In the genomic region with DNA sequence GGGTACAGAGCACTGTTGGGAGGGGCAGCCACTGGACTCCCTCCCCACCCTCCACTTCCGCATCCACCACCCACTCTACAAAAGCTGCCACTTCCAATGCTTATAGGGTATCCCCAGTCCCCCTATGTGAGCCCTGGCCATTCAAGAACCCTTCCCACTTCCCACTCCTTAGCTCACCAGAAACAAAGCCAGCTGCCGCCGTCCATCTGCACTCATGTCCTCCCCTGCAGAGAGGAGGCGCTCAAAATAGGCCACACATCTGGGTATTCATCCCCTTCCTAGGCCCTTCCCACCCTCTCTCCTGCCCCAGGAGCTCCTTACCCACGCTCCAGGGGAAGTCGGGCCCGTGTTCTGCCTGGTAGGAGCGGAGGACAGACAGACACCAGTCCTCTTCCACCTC, we compare ENCODE assay signal across 1 cellular context.
TF ChIP-seq lines count a peak whose summit lies in the region.

No MANE protein-coding gene starts in this region.

TF ChIP-seq in SK-N-SH, 30 proteins besides CTCF, POLR2A, EP300 and RAD21 (continued from another document):
- TF ChIP-seq, protein P1, sequence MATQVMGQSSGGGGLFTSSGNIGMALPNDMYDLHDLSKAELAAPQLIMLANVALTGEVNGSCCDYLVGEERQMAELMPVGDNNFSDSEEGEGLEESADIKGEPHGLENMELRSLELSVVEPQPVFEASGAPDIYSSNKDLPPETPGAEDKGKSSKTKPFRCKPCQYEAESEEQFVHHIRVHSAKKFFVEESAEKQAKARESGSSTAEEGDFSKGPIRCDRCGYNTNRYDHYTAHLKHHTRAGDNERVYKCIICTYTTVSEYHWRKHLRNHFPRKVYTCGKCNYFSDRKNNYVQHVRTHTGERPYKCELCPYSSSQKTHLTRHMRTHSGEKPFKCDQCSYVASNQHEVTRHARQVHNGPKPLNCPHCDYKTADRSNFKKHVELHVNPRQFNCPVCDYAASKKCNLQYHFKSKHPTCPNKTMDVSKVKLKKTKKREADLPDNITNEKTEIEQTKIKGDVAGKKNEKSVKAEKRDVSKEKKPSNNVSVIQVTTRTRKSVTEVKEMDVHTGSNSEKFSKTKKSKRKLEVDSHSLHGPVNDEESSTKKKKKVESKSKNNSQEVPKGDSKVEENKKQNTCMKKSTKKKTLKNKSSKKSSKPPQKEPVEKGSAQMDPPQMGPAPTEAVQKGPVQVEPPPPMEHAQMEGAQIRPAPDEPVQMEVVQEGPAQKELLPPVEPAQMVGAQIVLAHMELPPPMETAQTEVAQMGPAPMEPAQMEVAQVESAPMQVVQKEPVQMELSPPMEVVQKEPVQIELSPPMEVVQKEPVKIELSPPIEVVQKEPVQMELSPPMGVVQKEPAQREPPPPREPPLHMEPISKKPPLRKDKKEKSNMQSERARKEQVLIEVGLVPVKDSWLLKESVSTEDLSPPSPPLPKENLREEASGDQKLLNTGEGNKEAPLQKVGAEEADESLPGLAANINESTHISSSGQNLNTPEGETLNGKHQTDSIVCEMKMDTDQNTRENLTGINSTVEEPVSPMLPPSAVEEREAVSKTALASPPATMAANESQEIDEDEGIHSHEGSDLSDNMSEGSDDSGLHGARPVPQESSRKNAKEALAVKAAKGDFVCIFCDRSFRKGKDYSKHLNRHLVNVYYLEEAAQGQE (IDR thresholded peaks at IDR 0.05; ENCODE audit: low read depth, low read length): no peak
- TF ChIP-seq EZH2phosphoT487 (IDR thresholded peaks at IDR 0.05; ENCODE audit: borderline replicate concordance, low read depth): no peak
- TF ChIP-seq TCF12 (IDR thresholded peaks at IDR 0.05): no peak
- TF ChIP-seq, protein P2, sequence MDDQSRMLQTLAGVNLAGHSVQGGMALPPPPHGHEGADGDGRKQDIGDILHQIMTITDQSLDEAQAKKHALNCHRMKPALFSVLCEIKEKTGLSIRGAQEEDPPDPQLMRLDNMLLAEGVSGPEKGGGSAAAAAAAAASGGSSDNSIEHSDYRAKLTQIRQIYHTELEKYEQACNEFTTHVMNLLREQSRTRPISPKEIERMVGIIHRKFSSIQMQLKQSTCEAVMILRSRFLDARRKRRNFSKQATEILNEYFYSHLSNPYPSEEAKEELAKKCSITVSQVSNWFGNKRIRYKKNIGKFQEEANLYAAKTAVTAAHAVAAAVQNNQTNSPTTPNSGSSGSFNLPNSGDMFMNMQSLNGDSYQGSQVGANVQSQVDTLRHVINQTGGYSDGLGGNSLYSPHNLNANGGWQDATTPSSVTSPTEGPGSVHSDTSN (IDR thresholded peaks at IDR 0.05): no peak
